ENCODE assay signal across 7 cellular contexts in the genomic region with DNA sequence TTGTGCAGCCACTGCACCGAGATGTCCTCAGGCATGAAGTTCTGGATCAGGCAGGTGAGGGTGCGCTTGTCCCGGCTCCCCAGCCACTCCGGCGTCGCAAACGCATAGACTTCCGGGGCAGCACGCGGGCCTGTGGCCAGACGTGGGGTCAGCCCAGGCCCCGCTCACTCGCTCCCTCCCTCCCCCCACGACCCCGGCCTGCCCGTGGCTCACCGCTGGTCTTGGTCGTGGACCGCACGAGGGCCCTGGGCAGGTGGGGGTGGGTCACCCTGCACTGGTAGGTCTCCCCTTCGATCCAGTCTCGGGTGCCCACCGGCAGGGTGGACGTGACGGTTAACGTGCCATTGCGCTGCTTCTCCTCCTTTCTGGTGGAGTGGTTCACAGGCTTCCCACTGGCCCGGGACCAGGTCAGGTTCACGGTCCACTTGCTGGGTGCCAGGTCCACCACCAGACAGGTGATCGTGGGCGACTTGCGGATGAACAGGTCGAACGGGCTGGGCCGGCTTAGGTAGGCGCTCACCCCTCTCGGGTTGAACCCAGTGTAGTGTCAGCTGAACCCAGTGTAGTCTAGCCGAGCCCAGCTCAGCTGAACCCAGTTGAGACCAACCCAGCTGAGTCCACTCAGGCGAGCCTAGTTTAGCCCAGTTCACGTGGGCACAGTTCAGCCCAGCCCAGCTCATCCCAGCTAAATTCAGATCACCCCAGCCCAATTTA.
DNase-seq lines count a peak whose midpoint lies in the region; ATAC-seq and TF ChIP-seq lines count a peak whose summit lies in the region.
"Not testable (repeated sequence)": the region's sequence is repeated elsewhere in the genome, so short reads cannot be mapped to it uniquely, and the experiment has no call there.

No MANE protein-coding gene starts in this region.

- H4K20me1 ChIP-seq in OCI-LY1 (ENCODE audit: insufficient read depth, low read length) = not testable (repeated sequence)

- peak; percentile 1 for DNase-seq in BE2C
- peak; percentile 32 for DNase-seq in Right ventricle myocardium superior
- DNase-seq in left lobe of liver (ENCODE audit: low spot score) = peak; percentile 28
- DNase-seq in natural killer cell = peak; percentile 4
- DNase-seq in sigmoid colon = peak; percentile 37
- peak; percentile 57 for DNase-seq in upper lobe of right lung

- not testable (repeated sequence) for H3K36me3 ChIP-seq in BE2C; OCI-LY1 (ENCODE audit: insufficient read depth, low read length); sigmoid colon; upper lobe of right lung

- not testable (repeated sequence) for H2AFZ ChIP-seq in OCI-LY1 (ENCODE audit: low read length)

- peak overlapping the region; percentile 60 for H3K27ac ChIP-seq in OCI-LY1 (ENCODE audit: low read depth, low read length, poor library complexity, severe bottlenecking)
- H3K27ac ChIP-seq in sigmoid colon, upper lobe of right lung: not testable (repeated sequence)

- not testable (repeated sequence) for H3K4me3 ChIP-seq in BE2C (ENCODE audit: low read depth, low read length); OCI-LY1 (ENCODE audit: low read depth, low read length, poor library complexity, severe bottlenecking); sigmoid colon; upper lobe of right lung

- not testable (repeated sequence) for TF ChIP-seq EP300 in sigmoid colon (IDR thresholded peaks at IDR 0.05)

- not testable (repeated sequence) for H3K36me3 Mint-ChIP-seq in natural killer cell

- H3K9me3 Mint-ChIP-seq in natural killer cell = not testable (repeated sequence)

- not testable (repeated sequence) for H3K4me1 Mint-ChIP-seq in natural killer cell

- not testable (repeated sequence) for TF ChIP-seq CTCF in BE2C (IDR thresholded peaks at IDR 0.05; ENCODE audit: low read depth, low read length); OCI-LY1 (IDR thresholded peaks at IDR 0.05; ENCODE audit: low read length); natural killer cell (IDR thresholded peaks at IDR 0.05); sigmoid colon (IDR thresholded peaks at IDR 0.05); upper lobe of right lung (IDR thresholded peaks at IDR 0.05)

- H3K4me1 ChIP-seq in BE2C; OCI-LY1 (ENCODE audit: insufficient read depth, low read length, severe bottlenecking); sigmoid colon; upper lobe of right lung: not testable (repeated sequence)

- not testable (repeated sequence) for H3K27me3 ChIP-seq in BE2C; OCI-LY1 (ENCODE audit: insufficient read depth, low read length); sigmoid colon; upper lobe of right lung

- not testable (repeated sequence) for H3K9ac ChIP-seq in OCI-LY1 (ENCODE audit: low read length)

- H3F3A ChIP-seq in OCI-LY1 (ENCODE audit: insufficient read depth, low read length) = not testable (repeated sequence)

- H3K4me2 ChIP-seq in OCI-LY1 (ENCODE audit: low read length) = not testable (repeated sequence)

- H3K9me2 ChIP-seq in OCI-LY1 (ENCODE audit: low read depth, low read length) = not testable (repeated sequence)

- WGBS in sigmoid colon, 2 donors = 91 to 95% methylated on average over 40 of the region's 40 CpGs

- ATAC-seq in Right ventricle myocardium superior (ENCODE audit: poor library complexity); natural killer cell; upper lobe of right lung: not testable (repeated sequence)
- peak; percentile 20 for ATAC-seq in left lobe of liver

- intact Hi-C loops in Right ventricle myocardium superior (cut with DNase I); natural killer cell (cut with micrococcal nuclease); sigmoid colon (cut with DNase I); upper lobe of right lung (cut with DNase I): not testable (repeated sequence)

- H3K79me2 ChIP-seq in OCI-LY1 (ENCODE audit: insufficient read depth, low read length) = not testable (repeated sequence)

- H3K27me3 Mint-ChIP-seq in natural killer cell (ENCODE audit: low read depth in 2 of 2) = not testable (repeated sequence)

- H3K4me3 Mint-ChIP-seq in natural killer cell = not testable (repeated sequence)

- TF ChIP-seq POLR2A in sigmoid colon (IDR thresholded peaks at IDR 0.05) = not testable (repeated sequence)

- not testable (repeated sequence) for H3K27ac Mint-ChIP-seq in natural killer cell

- H3K9me3 ChIP-seq in BE2C; OCI-LY1 (ENCODE audit: low read length); sigmoid colon; upper lobe of right lung: not testable (repeated sequence)

Comparison
In these comparisons a context has a peak if more than half of its experiments do, and no peak if none do; other contexts are left out.
1. DNase-seq: peak in every context shown above with its lines; median percentile 57 in upper lobe of right lung; 37 in sigmoid colon; 32 in Right ventricle myocardium superior; 28 in left lobe of liver; 4 in natural killer cell; 1 in BE2C.